9 cellular contexts compared by ENCODE assay signal in the genomic region with DNA sequence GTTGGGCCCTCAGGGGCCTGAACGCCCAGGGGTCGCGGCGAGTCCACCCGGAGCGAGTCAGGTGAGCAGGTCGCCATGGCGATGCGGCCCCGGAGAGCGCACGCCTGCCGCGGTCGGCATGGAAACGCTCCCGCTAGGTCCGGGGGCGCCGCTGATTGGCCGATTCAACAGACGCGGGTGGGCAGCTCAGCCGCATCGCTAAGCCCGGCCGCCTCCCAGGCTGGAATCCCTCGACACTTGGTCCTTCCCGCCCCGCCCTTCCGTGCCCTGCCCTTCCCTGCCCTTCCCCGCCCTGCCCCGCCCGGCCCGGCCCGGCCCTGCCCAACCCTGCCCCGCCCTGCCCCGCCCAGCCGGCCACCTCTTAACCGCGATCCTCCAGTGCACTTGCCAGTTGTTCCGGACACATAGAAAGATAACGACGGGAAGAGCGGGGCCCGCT. TPM values are rescaled to one million over a fixed set of nuclear protein-coding genes. Genes with fewer than 3 reads are reported as not detected.
DNase-seq lines count a peak whose midpoint lies in the region; ATAC-seq and TF ChIP-seq lines count a peak whose summit lies in the region.
"Had no signal": no experiment of that assay in that cellular context is flagged by ENCODE, and none has a peak within 500 bp of the region (broad histone marks: within the 10 kb centered on the region; RNA-seq: fewer than 3 reads in every experiment).

A gene (plus strand): TSS at position 390 of the 439 bp plus-strand sequence. CDS start 562 bp downstream, outside the sequence.

- DNase-seq in NCI-H2171 (lab: John Stamatoyannopoulos, UW) (peak; percentile 6), NCI-H2171 treated with DMSO at 0.1 percent for 48 hours (lab: John Stamatoyannopoulos, UW) (no peak), WERI-Rb-1 (peak; percentile 60), esophagus squamous epithelium (lab: John Stamatoyannopoulos, UW) (no peak), amniotic stem cell (lab: John Stamatoyannopoulos, UW) (no peak)

- ATAC-seq in HG03342 (IDR thresholded peaks at IDR 0.05; ENCODE audit: unreplicated experiment): no peak

- no peaks in the 10 kb centered on the region for H3K36me3 ChIP-seq in HUES64 (ENCODE audit: insufficient read depth, low read length)
- H3K36me3 ChIP-seq in WERI-Rb-1: no peaks in the 10 kb centered on the region
- H3K36me3 ChIP-seq in esophagus squamous epithelium: no peaks in the 10 kb centered on the region
- H3K36me3 ChIP-seq in neuron (ENCODE audit: insufficient read depth, low read length): no peaks in the 10 kb centered on the region

- under 1% methylated on average over 41 of the region's 46 CpGs for WGBS in HUES64
- 0% methylated on average over 9 of the region's 46 CpGs; no CpG with 5 or more reads in 1 of the 2 donors for WGBS in esophagus squamous epithelium, 2 donors

- H3K4me3 ChIP-seq in HUES64 (ENCODE audit: low read length) (peak within 1 kb of the TSS; percentile 78), WERI-Rb-1 (ENCODE audit: low read depth, low read length) (peak within 1 kb of the TSS; percentile 78), esophagus squamous epithelium (peak within 1 kb of the TSS; percentile 23 to 69 (median 37)), neuron (ENCODE audit: low read length) (peak within 1 kb of the TSS; percentile 46)

- TF ChIP-seq CTCF in WERI-Rb-1 (IDR thresholded peaks at IDR 0.05; ENCODE audit: low read depth, low read length) (no peak), esophagus squamous epithelium (IDR thresholded peaks at IDR 0.05) (no peak)

- no peak for TF ChIP-seq POLR2A in esophagus squamous epithelium (IDR thresholded peaks at IDR 0.05)

- intact Hi-C loops in esophagus squamous epithelium (cut with DNase I): no loop called here

- H3K27ac ChIP-seq in HUES64 (ENCODE audit: low read depth, low read length) (no peak within 1 kb of the TSS), WERI-Rb-1 (no peak within 1 kb of the TSS), esophagus squamous epithelium (no peak within 1 kb of the TSS)
- H3K27ac ChIP-seq: C4-2B had no signal

- H3K9ac ChIP-seq in HUES64 (ENCODE audit: low read depth, low read length): peak within 1 kb of the TSS; percentile 19; the same call in 1 of the 2 replicates

- H3K4me1 ChIP-seq in HUES64 (ENCODE audit: insufficient read depth, low read length) (peaks cover 9% of the 10 kb centered on the region; the same call in 1 of the 2 replicates), esophagus squamous epithelium (peaks cover 14 to 36% (median 25%) of the 10 kb centered on the region in 3 donors), neuron (ENCODE audit: insufficient read depth, low read length) (peaks cover 10% of the 10 kb centered on the region)

- H3K27me3 ChIP-seq in HUES64 (ENCODE audit: insufficient read depth, low read length): peaks cover 75% of the 10 kb centered on the region
- H3K27me3 ChIP-seq in WERI-Rb-1 (ENCODE audit: insufficient read depth, low read depth, severe bottlenecking): peaks cover 17% of the 10 kb centered on the region
- H3K27me3 ChIP-seq in esophagus squamous epithelium: peaks cover 14 to 63% (median 21%) of the 10 kb centered on the region in 4 donors
- peaks cover 57% of the 10 kb centered on the region for H3K27me3 ChIP-seq in neuron (ENCODE audit: insufficient read depth, low read length)

- H3K9me3 ChIP-seq in HUES64 (ENCODE audit: insufficient read depth, low read depth, low read length): no peaks in the 10 kb centered on the region
- H3K9me3 ChIP-seq in WERI-Rb-1 (ENCODE audit: severe bottlenecking): no peaks in the 10 kb centered on the region
- H3K9me3 ChIP-seq in esophagus squamous epithelium: peaks cover 0 to 5% (median 0%) of the 10 kb centered on the region in 3 donors
- no peaks in the 10 kb centered on the region for H3K9me3 ChIP-seq in neuron (ENCODE audit: low read length)

- H2AFZ ChIP-seq in neuron (ENCODE audit: low read depth, low read length): peak within 1 kb of the TSS; percentile 88

RNA-seq across cellular contexts. Expression of the gene that starts here (rescaled TPM):
- polyA plus RNA-seq in HUES64 (2013, experiment 1 of 2): 1.3 TPM
- polyA plus RNA-seq in HUES64 (2013, experiment 2 of 2): 0.95 TPM
- 1 to 10 TPM in 2 of 4 donors, under 1 TPM in 1, not detected in 1; 0.38 to 5.4 (median 1.3) TPM for total RNA-seq in esophagus squamous epithelium

Comparison
In these comparisons a context has a peak if more than half of its experiments do, and no peak if none do; other contexts are left out.
1. DNase-seq: peak in NCI-H2171 (single experiment) and WERI-Rb-1 (single experiment); none in NCI-H2171 treated with DMSO at 0.1 percent for 48 hours (single experiment), esophagus squamous epithelium (single experiment) and amniotic stem cell (single experiment).
2. Peak in every context shown above with its lines, with median percentiles within 50 percentile points of each other: H3K4me3 ChIP-seq.